ENCODE assay signal across 8 cellular contexts in the genomic region with DNA sequence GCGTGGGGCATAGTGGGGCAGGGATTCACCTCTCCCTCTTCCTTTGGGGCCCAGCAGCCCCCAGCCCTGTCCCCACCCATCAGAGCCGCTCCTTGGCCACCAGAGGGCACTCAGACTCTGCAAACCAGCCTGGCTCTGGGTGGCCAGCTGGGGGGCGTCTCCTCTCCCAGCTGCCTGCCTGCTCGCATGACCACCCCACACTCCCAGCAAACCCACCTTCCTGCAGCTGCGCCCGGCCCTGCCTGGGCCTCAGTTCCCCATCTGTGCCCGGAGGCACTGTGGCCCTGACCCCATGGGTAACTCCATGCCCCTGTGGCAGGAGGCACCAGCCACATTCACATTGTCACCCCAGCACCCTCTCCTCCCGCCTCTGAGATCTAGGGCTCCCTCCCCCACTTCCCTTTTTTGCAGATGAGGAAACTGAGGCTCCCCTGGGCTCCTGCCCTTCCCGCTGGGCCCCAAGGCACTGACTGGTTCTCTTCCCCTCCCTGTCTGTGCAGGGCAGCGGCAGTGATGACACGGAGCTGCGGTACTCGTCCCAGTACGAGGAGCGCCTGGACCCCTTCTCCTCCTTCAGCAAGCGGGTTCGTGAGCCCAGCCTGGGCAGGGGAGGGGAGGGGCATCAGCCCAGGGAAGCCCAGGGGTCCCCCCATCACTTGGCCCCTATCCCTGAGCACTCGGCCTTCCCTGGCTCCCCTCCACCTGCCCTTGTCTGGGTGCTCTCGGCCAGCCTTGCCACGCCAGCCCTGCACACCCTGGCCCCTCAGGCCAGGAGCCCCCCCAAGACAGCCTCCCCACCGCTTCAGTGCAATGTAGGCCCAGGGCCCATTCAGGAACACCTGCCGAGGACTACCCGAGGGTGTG. TPM values are rescaled to one million over a fixed set of nuclear protein-coding genes. Genes with fewer than 3 reads are reported as not detected.
DNase-seq lines count a peak whose midpoint lies in the region; ATAC-seq and TF ChIP-seq lines count a peak whose summit lies in the region.

No MANE protein-coding gene starts in this region.

- no peak overlapping the region for H3K4me3 ChIP-seq in AG10803 (ENCODE audit: low read length)
- H3K4me3 ChIP-seq in OCI-LY3 (ENCODE audit: low read length) = peak overlapping the region; percentile 36
- no peak overlapping the region for H3K4me3 ChIP-seq in fibroblast of villous mesenchyme (ENCODE audit: low read depth, low read length)
- no peak overlapping the region for H3K4me3 ChIP-seq in parathyroid adenoma (ENCODE audit: low read depth, low read length)

- ATAC-seq in GM18858 (IDR thresholded peaks at IDR 0.05; ENCODE audit: unreplicated experiment) (peak; percentile 57), HG03432 (IDR thresholded peaks at IDR 0.05; ENCODE audit: unreplicated experiment) (peak; percentile 67)
- peak; percentile 86 for ATAC-seq in activated T-helper 17 cell treated with anti-CD3 and anti-CD28 coated beads, Interleukin-2, amount 50 U/mL, for 72 hours (replicated peaks)

- H3K4me1 ChIP-seq in OCI-LY3 (ENCODE audit: low read length) (peaks cover 26% of the 10 kb centered on the region), parathyroid adenoma (no peaks in the 10 kb centered on the region)

- H3K9me3 ChIP-seq in OCI-LY3 (ENCODE audit: insufficient read depth, low read length) = no peaks in the 10 kb centered on the region
- H3K9me3 ChIP-seq in parathyroid adenoma (ENCODE audit: control insufficient read depth, low read length) = no peaks in the 10 kb centered on the region

- H3K36me3 Mint-ChIP-seq in activated T-helper 17 cell treated with anti-CD3 and anti-CD28 coated beads, Interleukin-2, amount 50 U/mL, for 72 hours (ENCODE audit: low read depth) = no peaks in the 10 kb centered on the region

- H3K27me3 Mint-ChIP-seq in activated T-helper 17 cell treated with anti-CD3 and anti-CD28 coated beads, Interleukin-2, amount 50 U/mL, for 72 hours = no peaks in the 10 kb centered on the region

- H3K4me1 Mint-ChIP-seq in activated T-helper 17 cell treated with anti-CD3 and anti-CD28 coated beads, Interleukin-2, amount 50 U/mL, for 72 hours = peaks cover 3% of the 10 kb centered on the region

- no peaks in the 10 kb centered on the region for H3K36me3 ChIP-seq in OCI-LY3 (replicated peaks; ENCODE audit: low read depth, low read length)
- H3K36me3 ChIP-seq in parathyroid adenoma (ENCODE audit: control insufficient read depth, insufficient read depth, low read length) = no peaks in the 10 kb centered on the region

- no peaks in the 10 kb centered on the region for H3K79me2 ChIP-seq in OCI-LY3 (ENCODE audit: low read length)
- H3K79me2 ChIP-seq in parathyroid adenoma = no peaks in the 10 kb centered on the region

- H2AFZ ChIP-seq in OCI-LY3 (ENCODE audit: low read depth, low read length) (peak overlapping the region; percentile 29; the same call in 1 of the 2 replicates), parathyroid adenoma (no peak overlapping the region)

- H3K27ac Mint-ChIP-seq in activated T-helper 17 cell treated with anti-CD3 and anti-CD28 coated beads, Interleukin-2, amount 50 U/mL, for 72 hours = no peak overlapping the region

- 0 out of 2 replicates have a peak, but pooled peaks cover 2% of the 10 kb centered on the region for H3K27me3 ChIP-seq in OCI-LY3 (ENCODE audit: low read depth, low read length)
- no peaks in the 10 kb centered on the region for H3K27me3 ChIP-seq in parathyroid adenoma (ENCODE audit: control insufficient read depth, insufficient read depth, low read length)

- no peak overlapping the region for H3K4me3 Mint-ChIP-seq in activated T-helper 17 cell treated with anti-CD3 and anti-CD28 coated beads, Interleukin-2, amount 50 U/mL, for 72 hours

- TF ChIP-seq CTCF in AG10803 (conservative IDR thresholded peaks at IDR 0.05; ENCODE audit: low read length) = peak; percentile 77
- peak; percentile 90 for TF ChIP-seq CTCF in OCI-LY3 (IDR thresholded peaks at IDR 0.05; ENCODE audit: low read depth, low read length)
- TF ChIP-seq CTCF in fibroblast of villous mesenchyme (IDR thresholded peaks at IDR 0.05; ENCODE audit: insufficient read depth, low read depth, low read length) = peak; percentile 81
- peak; percentile 72 for TF ChIP-seq CTCF in parathyroid adenoma (IDR thresholded peaks at IDR 0.05)

- H3K9ac ChIP-seq in OCI-LY3 (ENCODE audit: low read length) (peak overlapping the region; percentile 8; the same call in 1 of the 2 replicates), parathyroid adenoma (no peak overlapping the region)

- peak; percentile 34 for DNase-seq in AG10803 (ENCODE audit: low read depth)
- DNase-seq in fibroblast of villous mesenchyme (ENCODE audit: low read depth) = peak; percentile 55
- no peak for DNase-seq in GOT3 (lab: John Stamatoyannopoulos, UW)

- H3K27ac ChIP-seq in OCI-LY3 (ENCODE audit: low read length) (no peak overlapping the region), parathyroid adenoma (no peak overlapping the region)

- H4K20me1 ChIP-seq in OCI-LY3 (ENCODE audit: insufficient read depth, low read length) = no peaks in the 10 kb centered on the region

- H3K4me2 ChIP-seq in OCI-LY3 (ENCODE audit: low read length) (peak overlapping the region; percentile 53), parathyroid adenoma (ENCODE audit: low read length) (no peak overlapping the region)

- H3K9me3 Mint-ChIP-seq in activated T-helper 17 cell treated with anti-CD3 and anti-CD28 coated beads, Interleukin-2, amount 50 U/mL, for 72 hours = no peaks in the 10 kb centered on the region

RNA-seq across cellular contexts. Expression of gene SH2B2, which starts 6.9 kb away (rescaled TPM):
- 10 to 100 TPM in 1 of 2 donors, 1 to 10 TPM in 1; 1.7 to 14.2 TPM for total RNA-seq in activated T-helper 17 cell treated with anti-CD3 and anti-CD28 coated beads, Interleukin-2, amount 50 U/mL, for 72 hours
- total RNA-seq in fibroblast of villous mesenchyme = 0.43 and 0.97 TPM in 2 replicates
